ENCODE assay signal across 1 cellular context in the genomic region with DNA sequence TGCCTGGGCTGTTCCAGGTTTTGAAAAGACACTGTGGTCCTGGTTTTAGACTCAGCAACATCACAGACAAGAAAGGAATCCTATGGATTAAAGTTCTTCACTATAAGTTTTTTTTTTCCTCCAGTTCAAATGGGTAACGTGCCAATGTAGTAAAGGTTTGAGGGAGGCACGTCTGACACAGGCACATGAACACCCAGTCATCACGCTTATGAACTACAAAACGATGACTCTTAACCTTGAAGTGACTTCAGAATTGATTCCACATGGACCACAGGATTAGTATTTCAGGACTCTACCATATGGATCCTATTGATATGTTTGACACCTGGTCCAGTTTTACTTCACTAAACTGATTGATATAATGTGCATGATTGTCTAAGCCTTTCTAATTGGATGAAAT.
TF ChIP-seq lines count a peak whose summit lies in the region.

No MANE protein-coding gene starts in this region.

TF ChIP-seq in HepG2, 621 proteins besides CTCF, POLR2A, EP300 and RAD21:
- TF ChIP-seq ZNF484 (CRISPR knock-in tag; IDR thresholded peaks at IDR 0.05; ENCODE audit: borderline replicate concordance, low read depth) = no peak
- TF ChIP-seq, protein P1, sequence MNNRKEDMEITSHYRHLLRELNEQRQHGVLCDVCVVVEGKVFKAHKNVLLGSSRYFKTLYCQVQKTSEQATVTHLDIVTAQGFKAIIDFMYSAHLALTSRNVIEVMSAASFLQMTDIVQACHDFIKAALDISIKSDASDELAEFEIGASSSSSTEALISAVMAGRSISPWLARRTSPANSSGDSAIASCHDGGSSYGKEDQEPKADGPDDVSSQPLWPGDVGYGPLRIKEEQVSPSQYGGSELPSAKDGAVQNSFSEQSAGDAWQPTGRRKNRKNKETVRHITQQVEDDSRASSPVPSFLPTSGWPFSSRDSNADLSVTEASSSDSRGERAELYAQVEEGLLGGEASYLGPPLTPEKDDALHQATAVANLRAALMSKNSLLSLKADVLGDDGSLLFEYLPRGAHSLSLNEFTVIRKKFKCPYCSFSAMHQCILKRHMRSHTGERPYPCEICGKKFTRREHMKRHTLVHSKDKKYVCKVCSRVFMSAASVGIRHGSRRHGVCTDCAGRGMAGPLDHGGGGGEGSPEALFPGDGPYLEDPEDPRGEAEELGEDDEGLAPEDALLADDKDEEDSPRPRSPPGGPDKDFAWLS (CRISPR knock-in tag; IDR thresholded peaks at IDR 0.05; ENCODE audit: borderline replicate concordance) = no peak
- TF ChIP-seq PHF21A (CRISPR knock-in tag; IDR thresholded peaks at IDR 0.05) = 0 out of 2 replicates have a peak, but pooled peaks have one; percentile 4
- 0 out of 2 replicates have a peak, but pooled peaks have one; percentile 4 for TF ChIP-seq KAT7 (CRISPR knock-in tag; IDR thresholded peaks at IDR 0.05; ENCODE audit: borderline replicate concordance)
- no peak for TF ChIP-seq ZFX (CRISPR knock-in tag; IDR thresholded peaks at IDR 0.05; ENCODE audit: low read depth)
- TF ChIP-seq PHF20 (CRISPR knock-in tag; IDR thresholded peaks at IDR 0.05) = 0 out of 2 replicates have a peak, but pooled peaks have one; percentile 8
- TF ChIP-seq, protein P2, sequence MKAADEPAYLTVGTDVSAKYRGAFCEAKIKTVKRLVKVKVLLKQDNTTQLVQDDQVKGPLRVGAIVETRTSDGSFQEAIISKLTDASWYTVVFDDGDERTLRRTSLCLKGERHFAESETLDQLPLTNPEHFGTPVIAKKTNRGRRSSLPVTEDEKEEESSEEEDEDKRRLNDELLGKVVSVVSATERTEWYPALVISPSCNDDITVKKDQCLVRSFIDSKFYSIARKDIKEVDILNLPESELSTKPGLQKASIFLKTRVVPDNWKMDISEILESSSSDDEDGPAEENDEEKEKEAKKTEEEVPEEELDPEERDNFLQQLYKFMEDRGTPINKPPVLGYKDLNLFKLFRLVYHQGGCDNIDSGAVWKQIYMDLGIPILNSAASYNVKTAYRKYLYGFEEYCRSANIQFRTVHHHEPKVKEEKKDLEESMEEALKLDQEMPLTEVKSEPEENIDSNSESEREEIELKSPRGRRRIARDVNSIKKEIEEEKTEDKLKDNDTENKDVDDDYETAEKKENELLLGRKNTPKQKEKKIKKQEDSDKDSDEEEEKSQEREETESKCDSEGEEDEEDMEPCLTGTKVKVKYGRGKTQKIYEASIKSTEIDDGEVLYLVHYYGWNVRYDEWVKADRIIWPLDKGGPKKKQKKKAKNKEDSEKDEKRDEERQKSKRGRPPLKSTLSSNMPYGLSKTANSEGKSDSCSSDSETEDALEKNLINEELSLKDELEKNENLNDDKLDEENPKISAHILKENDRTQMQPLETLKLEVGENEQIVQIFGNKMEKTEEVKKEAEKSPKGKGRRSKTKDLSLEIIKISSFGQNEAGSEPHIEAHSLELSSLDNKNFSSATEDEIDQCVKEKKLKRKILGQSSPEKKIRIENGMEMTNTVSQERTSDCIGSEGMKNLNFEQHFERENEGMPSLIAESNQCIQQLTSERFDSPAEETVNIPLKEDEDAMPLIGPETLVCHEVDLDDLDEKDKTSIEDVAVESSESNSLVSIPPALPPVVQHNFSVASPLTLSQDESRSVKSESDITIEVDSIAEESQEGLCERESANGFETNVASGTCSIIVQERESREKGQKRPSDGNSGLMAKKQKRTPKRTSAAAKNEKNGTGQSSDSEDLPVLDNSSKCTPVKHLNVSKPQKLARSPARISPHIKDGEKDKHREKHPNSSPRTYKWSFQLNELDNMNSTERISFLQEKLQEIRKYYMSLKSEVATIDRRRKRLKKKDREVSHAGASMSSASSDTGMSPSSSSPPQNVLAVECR (CRISPR knock-in tag; IDR thresholded peaks at IDR 0.05; ENCODE audit: borderline replicate concordance) = 0 out of 2 replicates have a peak, but pooled peaks have one; percentile 28
- no peak for TF ChIP-seq AGO1 (IDR thresholded peaks at IDR 0.05; ENCODE audit: low read depth, low read length, poor library complexity, severe bottlenecking)
